ENCODE assay signal across 13 cellular contexts in the genomic region with DNA sequence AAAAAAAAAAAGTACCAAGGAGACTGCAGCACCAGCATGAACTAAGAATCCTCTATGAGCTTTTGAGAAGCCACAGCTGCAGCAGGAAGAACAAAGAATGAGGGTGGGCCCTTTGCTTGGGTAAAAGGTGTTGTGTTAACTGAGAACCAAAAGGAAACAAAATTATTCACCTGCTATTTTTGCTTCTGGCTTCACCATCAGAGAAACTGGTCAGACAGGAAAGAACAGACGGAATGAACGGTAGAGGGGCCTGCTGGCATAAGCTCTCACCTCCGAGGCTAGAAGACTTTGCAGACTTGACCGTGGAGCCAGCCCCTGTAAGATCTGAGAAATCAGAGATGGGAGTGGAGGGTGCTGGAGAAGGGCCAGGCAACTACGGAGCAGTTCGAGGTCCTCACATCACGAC. TPM values are rescaled to one million over a fixed set of nuclear protein-coding genes. Genes with fewer than 3 reads are reported as not detected.
A peak's percentile ranks its signal among the peaks of the same experiment; 100 is the strongest.
DNase-seq lines count a peak whose midpoint lies in the region; ATAC-seq and TF ChIP-seq lines count a peak whose summit lies in the region.
"Had no signal": no experiment of that assay in that cellular context is flagged by ENCODE, and none has a peak within 500 bp of the region (broad histone marks: within the 10 kb centered on the region; RNA-seq: fewer than 3 reads in every experiment).

No MANE protein-coding gene starts in this region.

- H3K4me1 Mint-ChIP-seq in CD14-positive monocyte (peaks cover 14% of the 10 kb centered on the region), Calu3 (ENCODE audit: low read depth, unreplicated experiment) (peaks cover 18% of the 10 kb centered on the region), naive B cell (peaks cover 32 to 45% (median 39%) of the 10 kb centered on the region in 3 donors)
- peaks cover 28% of the 10 kb centered on the region for H3K4me1 Mint-ChIP-seq in activated CD8-positive, alpha-beta T cell treated with anti-CD3 and anti-CD28 coated beads for 36 hours (ENCODE audit: low read depth)

- BruUV-seq in Calu3 (replicated peaks; lab: Mats Ljungman, UMichigan), result no TSS peak

- H3K9me3 Mint-ChIP-seq in CD14-positive monocyte (no peaks in the 10 kb centered on the region), Calu3 (ENCODE audit: low read depth, unreplicated experiment) (no peaks in the 10 kb centered on the region), naive B cell (no peaks in the 10 kb centered on the region)
- H3K9me3 Mint-ChIP-seq in activated CD8-positive, alpha-beta T cell treated with anti-CD3 and anti-CD28 coated beads for 36 hours, result no peaks in the 10 kb centered on the region
- H3K9me3 Mint-ChIP-seq: activated T-cell treated with anti-CD3 and anti-CD28 coated beads, Interleukin-2, amount 50 U/mL, for 72 hours had no signal

- H3K4me3 Mint-ChIP-seq in CD14-positive monocyte (no peak overlapping the region), Calu3 (ENCODE audit: low read depth, unreplicated experiment) (no peak overlapping the region), naive B cell (peak overlapping the region in 1 of 8 donors; percentile 42)
- no peak overlapping the region for H3K4me3 Mint-ChIP-seq in activated CD8-positive, alpha-beta T cell treated with anti-CD3 and anti-CD28 coated beads for 36 hours
- H3K4me3 Mint-ChIP-seq: activated T-cell treated with anti-CD3 and anti-CD28 coated beads, Interleukin-2, amount 50 U/mL, for 72 hours had no signal

- H3K27ac ChIP-seq in vagina, result no peak overlapping the region

- TF ChIP-seq CTCF in CD14-positive monocyte (IDR thresholded peaks at IDR 0.05) (no peak), Calu3 (IDR thresholded peaks at IDR 0.05; ENCODE audit: unreplicated experiment) (no peak), vagina (IDR thresholded peaks at IDR 0.05) (no peak)
- no peak for TF ChIP-seq CTCF in activated CD8-positive, alpha-beta T cell treated with anti-CD3 and anti-CD28 coated beads for 36 hours (IDR thresholded peaks at IDR 0.05)

- H3K27me3 Mint-ChIP-seq in CD14-positive monocyte (ENCODE audit: low read depth in 3 of 3), result peaks cover 0 to 2% (median 0%) of the 10 kb centered on the region in 3 donors
- no peaks in the 10 kb centered on the region for H3K27me3 Mint-ChIP-seq in Calu3 (ENCODE audit: unreplicated experiment)
- H3K27me3 Mint-ChIP-seq in activated CD8-positive, alpha-beta T cell treated with anti-CD3 and anti-CD28 coated beads for 36 hours, result no peaks in the 10 kb centered on the region
- H3K27me3 Mint-ChIP-seq in naive B cell, result no peaks in the 10 kb centered on the region

- no peaks in the 10 kb centered on the region for H3K9me3 ChIP-seq in vagina
- no peaks in the 10 kb centered on the region for H3K9me3 ChIP-seq in MG63

- H3K27me3 ChIP-seq in vagina (no peaks in the 10 kb centered on the region), MG63 (no peaks in the 10 kb centered on the region)

- intact Hi-C loops in CD14-positive monocyte (cut with micrococcal nuclease) (no loop called here), Calu3 (cut with micrococcal nuclease; ENCODE audit: unreplicated experiment) (no loop called here), vagina (cut with DNase I) (no loop called here)
- intact Hi-C loops in activated CD8-positive, alpha-beta T cell treated with anti-CD3 and anti-CD28 coated beads for 36 hours (cut with micrococcal nuclease), result loop anchor here (2.0 kb wide), 1 partner anchor 25 kb away; no protein-coding TSS in a partner anchor

- H3K36me3 Mint-ChIP-seq in CD14-positive monocyte (peaks cover 73 to 96% of the 10 kb centered on the region in 2 donors), Calu3 (ENCODE audit: insufficient read depth, unreplicated experiment) (peaks cover 18% of the 10 kb centered on the region), naive B cell (peaks cover 12 to 23% of the 10 kb centered on the region in 2 donors)
- peaks cover 16% of the 10 kb centered on the region for H3K36me3 Mint-ChIP-seq in activated CD8-positive, alpha-beta T cell treated with anti-CD3 and anti-CD28 coated beads for 36 hours (ENCODE audit: low read depth)

- H3K36me3 ChIP-seq in vagina (peaks cover 0 to 23% of the 10 kb centered on the region in 2 donors), MG63 (peaks cover 2% of the 10 kb centered on the region; the same call in 1 of the 2 replicates)

- no peak for TF ChIP-seq POLR2A in vagina (IDR thresholded peaks at IDR 0.05)

- DNase-seq in CD14-positive monocyte (ENCODE audit: low spot score) (no peak), Calu3 (peak; percentile 8), naive B cell (no peak), vagina (ENCODE audit: extremely low spot score in 2 of 2) (no peak), RPMI8226 (no peak), MG63 (no peak)
- DNase-seq in activated CD8-positive, alpha-beta T cell treated with anti-CD3 and anti-CD28 coated beads for 36 hours, result no peak
- DNase-seq: activated T-cell treated with anti-CD3 and anti-CD28 coated beads, Interleukin-2, amount 50 U/mL, for 72 hours; left cardiac atrium; NK-92 treated with Interleukin-12 subunit alpha and Interleukin-12 subunit beta, amount 100 ng/mL, for 24 hours; SHP77; T-helper 9 cell had no signal

- POLR2A ChIA-PET in activated CD8-positive, alpha-beta T cell treated with anti-CD3 and anti-CD28 coated beads for 36 hours (lab: Charles Lee), result interaction anchor here (1.0 to 1.1 kb wide), 3 partner anchors 15 to 38 kb away, joined by 3 read pairs; no protein-coding TSS in a partner anchor

- CTCF ChIA-PET in Calu3 (lab: Charles Lee), result interaction anchor here (0.7 to 0.9 kb wide), 2 partner anchors 43 to 97 kb away, joined by 3 read pairs; no protein-coding TSS in a partner anchor
- CTCF ChIA-PET in activated CD8-positive, alpha-beta T cell treated with anti-CD3 and anti-CD28 coated beads for 36 hours (lab: Charles Lee), result interaction anchor here (1.0 to 2.6 kb wide), 7 partner anchors 9 to 151 kb away, joined by 3 to 11 read pairs (median 3); no protein-coding TSS in a partner anchor

- H3K4me3 ChIP-seq in vagina (no peak overlapping the region), MG63 (no peak overlapping the region)
- H3K4me3 ChIP-seq: smooth muscle cell had no signal

- H3K27ac Mint-ChIP-seq in CD14-positive monocyte (peak overlapping the region in 5 of 7 donors; percentile 19 to 58 (median 35)), Calu3 (ENCODE audit: unreplicated experiment) (peak overlapping the region; percentile 40), naive B cell (peak overlapping the region; percentile 20 to 97 (median 90))
- peak overlapping the region; percentile 25 for H3K27ac Mint-ChIP-seq in activated CD8-positive, alpha-beta T cell treated with anti-CD3 and anti-CD28 coated beads for 36 hours

- ATAC-seq in activated CD8-positive, alpha-beta T cell treated with anti-CD3 and anti-CD28 coated beads for 36 hours, result peak; percentile 27
- ATAC-seq in naive B cell (ENCODE audit: low read depth in 2 of 2), result no peak
- ATAC-seq: activated T-cell treated with anti-CD3 and anti-CD28 coated beads, Interleukin-2, amount 50 U/mL, for 72 hours; left cardiac atrium had no signal

- H3K4me1 ChIP-seq in vagina, result peaks cover 2% of the 10 kb centered on the region

RNA-seq across cellular contexts. Expression of gene IL10RB, which starts 27.6 kb away (rescaled TPM):
- polyA plus RNA-seq in CD14-positive monocyte, result 100 to 1,000 TPM; 212 to 225 TPM
- total RNA-seq in Calu3 (2022), result 16.0 and 18.2 TPM in 2 replicates
- total RNA-seq in activated CD8-positive, alpha-beta T cell treated with anti-CD3 and anti-CD28 coated beads for 36 hours, result 10 to 100 TPM; 25.0 to 30.5 TPM
- polyA plus RNA-seq in naive B cell (ENCODE audit: low read depth in 6 of 6), result 10 to 100 TPM; 56.9 to 83.1 (median 71.0) TPM
- total RNA-seq in vagina, result 31.7 TPM
- total RNA-seq in MG63 (2014; rRNA removed; shearing (Covaris generic); ENCODE audit: low replicate concordance), result 44.5 and 64.3 TPM in 2 replicates

RNA-seq across cellular contexts. Expression of gene IFNAR1, which starts 31.0 kb away (rescaled TPM):
- polyA plus RNA-seq in CD14-positive monocyte (10 to 100 TPM; 56.2 to 95.3 TPM), naive B cell (ENCODE audit: low read depth in 6 of 6) (100 to 1,000 TPM in 5 of 6 donors, 10 to 100 TPM in 1; 99.7 to 142 (median 126) TPM)
- total RNA-seq in Calu3 (2022) (32.1 and 35.2 TPM in 2 replicates), vagina (20.4 TPM)
- 10 to 100 TPM; 25.6 to 30.3 TPM for total RNA-seq in activated CD8-positive, alpha-beta T cell treated with anti-CD3 and anti-CD28 coated beads for 36 hours
- 1.7 and 6.6 TPM in 2 replicates for total RNA-seq in MG63 (2014; rRNA removed; shearing (Covaris generic); ENCODE audit: low replicate concordance)

Comparison
In these comparisons a context has a peak if more than half of its experiments do, and no peak if none do; other contexts are left out.
1. H3K27ac Mint-ChIP-seq: peak in every context shown above with its lines; median percentile 90 in naive B cell; 40 in Calu3; 35 in CD14-positive monocyte; 25 in activated CD8-positive, alpha-beta T cell treated with anti-CD3 and anti-CD28 coated beads for 36 hours.